In genomic region chr4:33561259-33561658, GRCh38 we compare ENCODE assay signal across 8 cellular contexts.
"Had no signal": no experiment of that assay in that cellular context is flagged by ENCODE, and none has a peak within 500 bp of the region (broad histone marks: within the 10 kb centered on the region; RNA-seq: fewer than 3 reads in every experiment).

No MANE protein-coding gene starts in this region.

- ATAC-seq: GM23338, K562 had no signal

- H3K4me2 ChIP-seq: GM23338 had no signal

- H2AFZ ChIP-seq: GM23338 had no signal

- FAIRE-seq: H1, H54, HTR-8/SVneo had no signal

- DNase-seq: H9, HCEC 1CT, IMR-90 had no signal

- H3K4me3 ChIP-seq: GM23338, K562 had no signal
